In genomic region chr1:40342381-40342717, GRCh38 we compare ENCODE assay signal across 7 cellular contexts. TPM values are rescaled to one million over a fixed set of nuclear protein-coding genes. Genes with fewer than 3 reads are reported as not detected.
DNase-seq lines count a peak whose midpoint lies in the region; ATAC-seq and TF ChIP-seq lines count a peak whose summit lies in the region.
"Not testable (repeated sequence)": the region's sequence is repeated elsewhere in the genome, so short reads cannot be mapped to it uniquely, and the experiment has no call there.

No MANE protein-coding gene starts in this region.

- not testable (repeated sequence) for H3K9me3 Mint-ChIP-seq in CD8-positive, alpha-beta memory T cell; activated CD4-positive, alpha-beta T cell treated with anti-CD3 and anti-CD28 coated beads, Interleukin-2, amount 10 ng/mL, durations not matched to agents 7 days and 5 days; activated T-cell treated with anti-CD3 and anti-CD28 coated beads, Interleukin-2, amount 50 U/mL, for 72 hours; activated naive CD8-positive, alpha-beta T cell treated with anti-CD3 and anti-CD28 coated beads for 36 hours

- not testable (repeated sequence) for H3K79me2 ChIP-seq in OCI-LY7 (ENCODE audit: insufficient read depth, low read depth, low read length)

- H3K36me3 Mint-ChIP-seq in CD8-positive, alpha-beta memory T cell; activated CD4-positive, alpha-beta T cell treated with anti-CD3 and anti-CD28 coated beads, Interleukin-2, amount 10 ng/mL, durations not matched to agents 7 days and 5 days (ENCODE audit: low read depth); activated naive CD8-positive, alpha-beta T cell treated with anti-CD3 and anti-CD28 coated beads for 36 hours: not testable (repeated sequence)
- peaks cover 6 to 13% of the 10 kb centered on the region in 2 donors for H3K36me3 Mint-ChIP-seq in activated T-cell treated with anti-CD3 and anti-CD28 coated beads, Interleukin-2, amount 50 U/mL, for 72 hours (ENCODE audit: insufficient read depth in 2 of 2)

- CTCF ChIA-PET in CD8-positive, alpha-beta memory T cell (lab: Charles Lee): interaction anchor here (0.9 to 9.2 kb wide), 5 partner anchors 12 to 190 kb away, joined by 3 to 122 read pairs (median 11); no protein-coding TSS in a partner anchor
- CTCF ChIA-PET in OCI-LY7 (lab: Charles Lee; ENCODE audit: unreplicated experiment): interaction anchor here (1.0 kb wide), 1 partner anchor 29 kb away, joined by 3 read pairs; no protein-coding TSS in a partner anchor
- CTCF ChIA-PET in activated CD4-positive, alpha-beta T cell treated with anti-CD3 and anti-CD28 coated beads, Interleukin-2, amount 10 ng/mL, durations not matched to agents 7 days and 5 days (lab: Charles Lee): interaction anchor here (1.2 to 5.8 kb wide), 9 partner anchors 9 to 189 kb away, joined by 3 to 24 read pairs (median 8); partner anchors contain the start of gene COL9A2

- 90% methylated on average over 3 of the region's 3 CpGs for WGBS in liver
- WGBS in spleen, 5 donors: 66 to 81% (median 74%) methylated on average over 3 of the region's 3 CpGs

- ATAC-seq in activated T-cell treated with anti-CD3 and anti-CD28 coated beads, Interleukin-2, amount 50 U/mL, for 72 hours (replicated peaks in 1 of 2): peak; percentile 52 to 53

- H3K4me1 Mint-ChIP-seq in CD8-positive, alpha-beta memory T cell: peaks cover 33 to 39% (median 39%) of the 10 kb centered on the region in 3 donors
- peaks cover 58% of the 10 kb centered on the region for H3K4me1 Mint-ChIP-seq in activated CD4-positive, alpha-beta T cell treated with anti-CD3 and anti-CD28 coated beads, Interleukin-2, amount 10 ng/mL, durations not matched to agents 7 days and 5 days
- H3K4me1 Mint-ChIP-seq in activated T-cell treated with anti-CD3 and anti-CD28 coated beads, Interleukin-2, amount 50 U/mL, for 72 hours (ENCODE audit: low read depth): peaks cover 70% of the 10 kb centered on the region
- H3K4me1 Mint-ChIP-seq in activated naive CD8-positive, alpha-beta T cell treated with anti-CD3 and anti-CD28 coated beads for 36 hours: peaks cover 46% of the 10 kb centered on the region

- not testable (repeated sequence) for H3K27me3 ChIP-seq in CD8-positive, alpha-beta memory T cell (ENCODE audit: insufficient read depth, low read length, poor library complexity, severe bottlenecking); liver (ENCODE audit: control insufficient read depth in 4 of 4, insufficient read depth in 4 of 4, low read length in 3 of 4); spleen (replicated peaks in 1 of 7)

- not testable (repeated sequence) for DNase-seq in CD8-positive, alpha-beta memory T cell; OCI-LY7 (ENCODE audit: low spot score); activated CD4-positive, alpha-beta T cell treated with anti-CD3 and anti-CD28 coated beads, Interleukin-2, amount 10 ng/mL, durations not matched to agents 7 days and 5 days; activated naive CD8-positive, alpha-beta T cell treated with anti-CD3 and anti-CD28 coated beads for 36 hours; spleen
- DNase-seq in activated T-cell treated with anti-CD3 and anti-CD28 coated beads, Interleukin-2, amount 50 U/mL, for 72 hours: peak; percentile 16 to 55

- H3K27ac ChIP-seq in CD8-positive, alpha-beta memory T cell (ENCODE audit: low read depth, low read length); OCI-LY7 (ENCODE audit: low read depth, low read length, poor library complexity, severe bottlenecking): not testable (repeated sequence)
- H3K27ac ChIP-seq in liver (ENCODE audit: low read depth in 1 of 2, low read length in 2 of 2) (peak overlapping the region in 1 of 2 donors; percentile 18), spleen (peak overlapping the region; percentile 37 to 92 (median 64))

- H3K27me3 Mint-ChIP-seq in CD8-positive, alpha-beta memory T cell; activated CD4-positive, alpha-beta T cell treated with anti-CD3 and anti-CD28 coated beads, Interleukin-2, amount 10 ng/mL, durations not matched to agents 7 days and 5 days; activated T-cell treated with anti-CD3 and anti-CD28 coated beads, Interleukin-2, amount 50 U/mL, for 72 hours (ENCODE audit: low read depth); activated naive CD8-positive, alpha-beta T cell treated with anti-CD3 and anti-CD28 coated beads for 36 hours: not testable (repeated sequence)

- not testable (repeated sequence) for H3K4me2 ChIP-seq in OCI-LY7 (ENCODE audit: low read length)

- BruUV-seq in OCI-LY7 (replicated peaks; lab: Mats Ljungman, UMichigan): not testable (repeated sequence)

- peaks cover 32% of the 10 kb centered on the region for H3K4me1 ChIP-seq in CD8-positive, alpha-beta memory T cell (ENCODE audit: insufficient read depth, low read length)
- peaks cover 34% of the 10 kb centered on the region for H3K4me1 ChIP-seq in OCI-LY7 (ENCODE audit: insufficient read depth, low read length, poor library complexity, severe bottlenecking)
- peaks cover 0 to 15% (median 5%) of the 10 kb centered on the region in 4 donors for H3K4me1 ChIP-seq in liver (ENCODE audit: control insufficient read depth in 4 of 4, insufficient read depth in 4 of 4, low read length in 3 of 4)
- peaks cover 7 to 74% (median 49%) of the 10 kb centered on the region in 6 donors for H3K4me1 ChIP-seq in spleen

- peak overlapping the region in 4 of 7 donors; percentile 28 to 54 (median 42) for H3K4me3 Mint-ChIP-seq in CD8-positive, alpha-beta memory T cell
- H3K4me3 Mint-ChIP-seq in activated CD4-positive, alpha-beta T cell treated with anti-CD3 and anti-CD28 coated beads, Interleukin-2, amount 10 ng/mL, durations not matched to agents 7 days and 5 days; activated naive CD8-positive, alpha-beta T cell treated with anti-CD3 and anti-CD28 coated beads for 36 hours: not testable (repeated sequence)
- H3K4me3 Mint-ChIP-seq in activated T-cell treated with anti-CD3 and anti-CD28 coated beads, Interleukin-2, amount 50 U/mL, for 72 hours: peak overlapping the region; percentile 62 to 74

- POLR2A ChIA-PET in CD8-positive, alpha-beta memory T cell (lab: Charles Lee): interaction anchor here (1.0 kb wide), 1 partner anchor 44 kb away, joined by 3 read pairs; no protein-coding TSS in a partner anchor
- POLR2A ChIA-PET in OCI-LY7 (lab: Charles Lee): interaction anchor here (0.7 to 2.3 kb wide), 9 partner anchors 9 to 198 kb away, joined by 3 to 11 read pairs (median 4); partner anchors contain the start of gene SMAP2
- POLR2A ChIA-PET in activated CD4-positive, alpha-beta T cell treated with anti-CD3 and anti-CD28 coated beads, Interleukin-2, amount 10 ng/mL, durations not matched to agents 7 days and 5 days (lab: Charles Lee): interaction anchor here (0.6 to 0.9 kb wide), 2 partner anchors 43 to 80 kb away, joined by 3 read pairs; no protein-coding TSS in a partner anchor

- H3K9me2 ChIP-seq in OCI-LY7 (ENCODE audit: insufficient read depth, low read length): not testable (repeated sequence)

- not testable (repeated sequence) for H3K9me3 ChIP-seq in CD8-positive, alpha-beta memory T cell (ENCODE audit: low read length); OCI-LY7 (ENCODE audit: low read length); liver (ENCODE audit: control insufficient read depth in 4 of 4, low read length in 3 of 4); spleen

- peak overlapping the region; percentile 88 for H2AFZ ChIP-seq in OCI-LY7 (ENCODE audit: low read length)

- H3K9ac ChIP-seq in liver (ENCODE audit: low read depth in 1 of 2, low read length in 2 of 2): peak overlapping the region in 1 of 2 donors; percentile 13

- intact Hi-C loops in OCI-LY7 (cut with micrococcal nuclease; ENCODE audit: unreplicated experiment); spleen (cut with DNase I; ENCODE audit: low total_unique reads): not testable (repeated sequence)

- not testable (repeated sequence) for TF ChIP-seq RAD21 in liver (IDR thresholded peaks at IDR 0.05)

- not testable (repeated sequence) for H4K20me1 ChIP-seq in OCI-LY7 (ENCODE audit: insufficient read depth, low read length)

- peak overlapping the region in 7 of 8 donors; percentile 33 to 87 (median 69) for H3K27ac Mint-ChIP-seq in CD8-positive, alpha-beta memory T cell
- peak overlapping the region; percentile 86 for H3K27ac Mint-ChIP-seq in activated CD4-positive, alpha-beta T cell treated with anti-CD3 and anti-CD28 coated beads, Interleukin-2, amount 10 ng/mL, durations not matched to agents 7 days and 5 days
- peak overlapping the region; percentile 97 for H3K27ac Mint-ChIP-seq in activated T-cell treated with anti-CD3 and anti-CD28 coated beads, Interleukin-2, amount 50 U/mL, for 72 hours
- H3K27ac Mint-ChIP-seq in activated naive CD8-positive, alpha-beta T cell treated with anti-CD3 and anti-CD28 coated beads for 36 hours: peak overlapping the region; percentile 89

- TF ChIP-seq CTCF in OCI-LY7 (conservative IDR thresholded peaks at IDR 0.05; ENCODE audit: low read length); liver (IDR thresholded peaks at IDR 0.05; ENCODE audit: low read depth, low read length, missing input control); spleen (IDR thresholded peaks at IDR 0.05 in 8 of 11, conservative IDR thresholded peaks at IDR 0.05 in 3 of 11): not testable (repeated sequence)

- not testable (repeated sequence) for H3K4me3 ChIP-seq in CD8-positive, alpha-beta memory T cell (ENCODE audit: low read length); OCI-LY7 (ENCODE audit: low read depth, low read length, poor library complexity, severe bottlenecking); liver (ENCODE audit: low read depth in 1 of 3, low read length in 3 of 3); spleen

- H3K36me3 ChIP-seq in CD8-positive, alpha-beta memory T cell (ENCODE audit: insufficient read depth, low read length); OCI-LY7 (ENCODE audit: insufficient read depth, low read length); liver (ENCODE audit: control insufficient read depth in 4 of 4, insufficient read depth in 3 of 4, low read depth in 1 of 4, low read length in 3 of 4); spleen: not testable (repeated sequence)

- TF ChIP-seq POLR2A in spleen (IDR thresholded peaks at IDR 0.05): not testable (repeated sequence)

RNA-seq across cellular contexts. Expression of gene COL9A2, which starts 25.3 kb away (rescaled TPM):
- total RNA-seq in CD8-positive, alpha-beta memory T cell: 1 to 10 TPM; 4.4 to 5.5 TPM
- polyA plus RNA-seq in CD8-positive, alpha-beta memory T cell: 0.68 TPM
- total RNA-seq in OCI-LY7 (2014; rRNA removed; shearing (Covaris generic)): 10.6 and 12.8 TPM in 2 replicates
- 19.3 and 21.4 TPM in 2 replicates for total RNA-seq in OCI-LY7 (2022)
- total RNA-seq in activated CD4-positive, alpha-beta T cell treated with anti-CD3 and anti-CD28 coated beads, Interleukin-2, amount 10 ng/mL, durations not matched to agents 7 days and 5 days: 1 to 10 TPM; 1.2 to 1.9 TPM
- 10 to 100 TPM; 27.4 to 36.3 TPM for total RNA-seq in activated T-cell treated with anti-CD3 and anti-CD28 coated beads, Interleukin-2, amount 50 U/mL, for 72 hours
- total RNA-seq in activated naive CD8-positive, alpha-beta T cell treated with anti-CD3 and anti-CD28 coated beads for 36 hours: 1 to 10 TPM; 2.5 to 3.0 TPM
- total RNA-seq in liver: under 1 TPM; 0.19 to 0.75 TPM
- polyA plus RNA-seq in liver: under 1 TPM; 0.22 to 0.46 TPM
- total RNA-seq in spleen: 10 to 100 TPM in 2 of 7 donors, 1 to 10 TPM in 5; 3.1 to 16.0 (median 6.2) TPM
- polyA plus RNA-seq in spleen: 10 to 100 TPM in 2 of 3 donors, 1 to 10 TPM in 1; 9.1 to 17.8 (median 10.1) TPM

RNA-seq across cellular contexts. Expression of gene SMAP2, which starts 31.2 kb away (rescaled TPM):
- total RNA-seq in CD8-positive, alpha-beta memory T cell: 100 to 1,000 TPM; 144 to 146 TPM
- 340 TPM for polyA plus RNA-seq in CD8-positive, alpha-beta memory T cell
- total RNA-seq in OCI-LY7 (2014; rRNA removed; shearing (Covaris generic)): 50.3 and 60.5 TPM in 2 replicates
- total RNA-seq in OCI-LY7 (2022): 105 and 118 TPM in 2 replicates
- 100 to 1,000 TPM; 115 to 140 TPM for total RNA-seq in activated CD4-positive, alpha-beta T cell treated with anti-CD3 and anti-CD28 coated beads, Interleukin-2, amount 10 ng/mL, durations not matched to agents 7 days and 5 days
- total RNA-seq in activated T-cell treated with anti-CD3 and anti-CD28 coated beads, Interleukin-2, amount 50 U/mL, for 72 hours: 100 to 1,000 TPM; 487 to 586 TPM
- total RNA-seq in activated naive CD8-positive, alpha-beta T cell treated with anti-CD3 and anti-CD28 coated beads for 36 hours: 100 to 1,000 TPM; 160 to 162 TPM
- total RNA-seq in liver: 10 to 100 TPM; 20.0 to 36.8 TPM
- polyA plus RNA-seq in liver: 10 to 100 TPM; 25.5 to 34.1 TPM
- total RNA-seq in spleen: 100 to 1,000 TPM; 120 to 435 (median 252) TPM
- 100 to 1,000 TPM; 135 to 196 (median 148) TPM for polyA plus RNA-seq in spleen
